In the genomic region with DNA sequence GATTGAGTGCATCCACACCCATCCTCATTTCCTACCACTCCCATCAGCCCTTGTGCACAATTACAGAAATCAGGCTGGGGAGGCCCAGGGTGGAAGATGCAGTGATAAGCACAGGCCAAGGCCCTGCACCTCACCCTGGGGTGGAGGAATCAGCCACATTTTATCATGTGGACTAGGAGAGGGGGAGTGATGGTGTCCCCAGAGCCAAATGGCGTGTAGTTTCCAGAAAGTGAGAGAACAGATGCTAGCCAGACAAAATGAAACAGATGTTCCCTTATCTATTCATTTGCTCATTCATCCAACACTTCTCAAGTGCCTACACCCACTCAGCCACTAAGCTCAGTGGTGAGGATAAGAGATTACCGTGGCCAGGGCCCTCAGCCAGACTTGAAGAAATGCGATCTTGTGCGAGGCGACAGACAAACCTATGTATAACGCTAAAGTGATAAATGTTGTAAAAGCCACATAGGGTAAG, we compare ENCODE assay signal across 1 cellular context.
TF ChIP-seq lines count a peak whose summit lies in the region.

No MANE protein-coding gene starts in this region.

TF ChIP-seq in HepG2, 621 proteins besides CTCF, POLR2A, EP300 and RAD21 (continued from another document):
- TF ChIP-seq XBP1 (CRISPR knock-in tag; IDR thresholded peaks at IDR 0.05) (no peak), ZFP36L1 (CRISPR knock-in tag; IDR thresholded peaks at IDR 0.05) (no peak), ZNF496 (CRISPR knock-in tag; IDR thresholded peaks at IDR 0.05; ENCODE audit: insufficient replicate concordance) (no peak), ZNF674 (CRISPR knock-in tag; IDR thresholded peaks at IDR 0.05; ENCODE audit: low read depth) (no peak), MTF2 (CRISPR knock-in tag; IDR thresholded peaks at IDR 0.05; ENCODE audit: borderline replicate concordance) (no peak), ZNF382 (CRISPR knock-in tag; IDR thresholded peaks at IDR 0.05; ENCODE audit: borderline replicate concordance) (no peak)
- TF ChIP-seq, protein P1, sequence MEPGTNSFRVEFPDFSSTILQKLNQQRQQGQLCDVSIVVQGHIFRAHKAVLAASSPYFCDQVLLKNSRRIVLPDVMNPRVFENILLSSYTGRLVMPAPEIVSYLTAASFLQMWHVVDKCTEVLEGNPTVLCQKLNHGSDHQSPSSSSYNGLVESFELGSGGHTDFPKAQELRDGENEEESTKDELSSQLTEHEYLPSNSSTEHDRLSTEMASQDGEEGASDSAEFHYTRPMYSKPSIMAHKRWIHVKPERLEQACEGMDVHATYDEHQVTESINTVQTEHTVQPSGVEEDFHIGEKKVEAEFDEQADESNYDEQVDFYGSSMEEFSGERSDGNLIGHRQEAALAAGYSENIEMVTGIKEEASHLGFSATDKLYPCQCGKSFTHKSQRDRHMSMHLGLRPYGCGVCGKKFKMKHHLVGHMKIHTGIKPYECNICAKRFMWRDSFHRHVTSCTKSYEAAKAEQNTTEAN (CRISPR knock-in tag; conservative IDR thresholded peaks at IDR 0.05) = no peak
- TF ChIP-seq, protein P2, sequence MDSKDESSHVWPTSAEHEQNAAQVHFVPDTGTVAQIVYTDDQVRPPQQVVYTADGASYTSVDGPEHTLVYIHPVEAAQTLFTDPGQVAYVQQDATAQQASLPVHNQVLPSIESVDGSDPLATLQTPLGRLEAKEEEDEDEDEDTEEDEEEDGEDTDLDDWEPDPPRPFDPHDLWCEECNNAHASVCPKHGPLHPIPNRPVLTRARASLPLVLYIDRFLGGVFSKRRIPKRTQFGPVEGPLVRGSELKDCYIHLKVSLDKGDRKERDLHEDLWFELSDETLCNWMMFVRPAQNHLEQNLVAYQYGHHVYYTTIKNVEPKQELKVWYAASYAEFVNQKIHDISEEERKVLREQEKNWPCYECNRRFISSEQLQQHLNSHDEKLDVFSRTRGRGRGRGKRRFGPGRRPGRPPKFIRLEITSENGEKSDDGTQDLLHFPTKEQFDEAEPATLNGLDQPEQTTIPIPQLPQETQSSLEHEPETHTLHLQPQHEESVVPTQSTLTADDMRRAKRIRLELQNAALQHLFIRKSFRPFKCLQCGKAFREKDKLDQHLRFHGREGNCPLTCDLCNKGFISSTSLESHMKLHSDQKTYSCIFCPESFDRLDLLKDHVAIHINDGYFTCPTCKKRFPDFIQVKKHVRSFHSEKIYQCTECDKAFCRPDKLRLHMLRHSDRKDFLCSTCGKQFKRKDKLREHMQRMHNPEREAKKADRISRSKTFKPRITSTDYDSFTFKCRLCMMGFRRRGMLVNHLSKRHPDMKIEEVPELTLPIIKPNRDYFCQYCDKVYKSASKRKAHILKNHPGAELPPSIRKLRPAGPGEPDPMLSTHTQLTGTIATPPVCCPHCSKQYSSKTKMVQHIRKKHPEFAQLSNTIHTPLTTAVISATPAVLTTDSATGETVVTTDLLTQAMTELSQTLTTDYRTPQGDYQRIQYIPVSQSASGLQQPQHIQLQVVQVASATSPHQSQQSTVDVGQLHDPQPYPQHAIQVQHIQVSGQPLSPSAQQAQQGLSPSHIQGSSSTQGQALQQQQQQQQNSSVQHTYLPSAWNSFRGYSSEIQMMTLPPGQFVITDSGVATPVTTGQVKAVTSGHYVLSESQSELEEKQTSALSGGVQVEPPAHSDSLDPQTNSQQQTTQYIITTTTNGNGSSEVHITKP (CRISPR knock-in tag; IDR thresholded peaks at IDR 0.05; ENCODE audit: low read depth) = no peak
TF ChIP-seq in HepG2: peak in this region for 0.
